ENCODE assay signal across 17 cellular contexts in genomic region chr7:76233538-76234281, GRCh38. TPM values are rescaled to one million over a fixed set of nuclear protein-coding genes. Genes with fewer than 3 reads are reported as not detected.
DNase-seq lines count a peak whose midpoint lies in the region; TF ChIP-seq lines count a peak whose summit lies in the region.
"Had no signal": no experiment of that assay in that cellular context is flagged by ENCODE, and none has a peak within 500 bp of the region (broad histone marks: within the 10 kb centered on the region; RNA-seq: fewer than 3 reads in every experiment).

No MANE protein-coding gene starts in this region.

- 95 to 96% methylated on average over 3 to 4 of the region's 5 CpGs for WGBS in endodermal cell (ENCODE audit: insufficient coverage in 1 of 2, insufficient read length in 1 of 2), 2 experiments

- H3K4me1 Mint-ChIP-seq in endodermal cell = peaks cover 11% of the 10 kb centered on the region
- peaks cover 52% of the 10 kb centered on the region for H3K4me1 Mint-ChIP-seq in nephron progenitor cell

- H3K27me3 Mint-ChIP-seq in endodermal cell (ENCODE audit: insufficient read depth) (peaks cover 44% of the 10 kb centered on the region), nephron progenitor cell (ENCODE audit: low read depth, poor library complexity) (peaks cover 72% of the 10 kb centered on the region)

- H3K4me3 ChIP-seq in H7 (ENCODE audit: insufficient read depth, low read depth, low read length) (no peak overlapping the region), endodermal cell (ENCODE audit: low read length) (no peak overlapping the region)
- H3K4me3 ChIP-seq: left lung had no signal

- DNase-seq in H7 (peak; percentile 89), NCI-H2227 treated with DMSO at 0.1 percent for 48 hours (lab: John Stamatoyannopoulos, UW) (peak; percentile 61), endodermal cell (peak; percentile 80), nephron progenitor cell (no peak), NCI-H1105 (lab: John Stamatoyannopoulos, UW) (no peak), AG08396 (ENCODE audit: low spot score) (no peak)
- no peak for DNase-seq in stimulated activated naive CD4-positive, alpha-beta T cell (lab: John Stamatoyannopoulos, UW)
- DNase-seq: activated CD4-positive, CD25-positive, alpha-beta regulatory T cell treated with anti-CD3 and anti-CD28 coated beads, Interleukin-2, amount 50 U/mL, for 72 hours; activated naive CD8-positive, alpha-beta T cell treated with anti-CD3 and anti-CD28 coated beads, Interleukin-2, amount 50 U/mL, for 24 hours; activated T-cell treated with anti-CD3 and anti-CD28 coated beads for 4 hours; CD4-positive, CD25-positive, alpha-beta regulatory T cell; left lung; MV-4-11; NCI-H446 treated with DMSO at 0.1 percent for 48 hours; SW 1271 had no signal

- H3K9me3 ChIP-seq in endodermal cell (ENCODE audit: control insufficient read depth, low read length) = no peaks in the 10 kb centered on the region
- H3K9me3 ChIP-seq: left lung had no signal

- no peaks in the 10 kb centered on the region for H3K4me1 ChIP-seq in endodermal cell (ENCODE audit: control insufficient read depth, insufficient read depth, low read length)

- H3K27ac Mint-ChIP-seq in endodermal cell = no peak overlapping the region
- H3K27ac Mint-ChIP-seq in nephron progenitor cell = no peak overlapping the region
- H3K27ac Mint-ChIP-seq: activated naive CD8-positive, alpha-beta T cell treated with anti-CD3 and anti-CD28 coated beads, Interleukin-2, amount 50 U/mL, for 24 hours; CD4-positive, CD25-positive, alpha-beta regulatory T cell; type B pancreatic cell had no signal

- H3K36me3 Mint-ChIP-seq in endodermal cell (ENCODE audit: low read depth) (no peaks in the 10 kb centered on the region), nephron progenitor cell (ENCODE audit: low read depth) (no peaks in the 10 kb centered on the region)
- H3K36me3 Mint-ChIP-seq: CD4-positive, CD25-positive, alpha-beta regulatory T cell; type B pancreatic cell had no signal

- H3K27me3 ChIP-seq in H7 (ENCODE audit: control insufficient read depth, insufficient read depth, low read length) (no peaks in the 10 kb centered on the region), endodermal cell (ENCODE audit: control insufficient read depth, insufficient read depth, low read length, poor library complexity, severe bottlenecking) (no peaks in the 10 kb centered on the region)

- H3K36me3 ChIP-seq in H7 (replicated peaks; ENCODE audit: control insufficient read depth, insufficient read depth, low read length) (no peaks in the 10 kb centered on the region), endodermal cell (ENCODE audit: control insufficient read depth, insufficient read depth, low read length) (no peaks in the 10 kb centered on the region)
- H3K36me3 ChIP-seq: left lung had no signal

- H3K27ac ChIP-seq in endodermal cell (ENCODE audit: low read depth, low read length) = no peak overlapping the region
- H3K27ac ChIP-seq: left lung had no signal

- TF ChIP-seq CTCF in endodermal cell (conservative IDR thresholded peaks at IDR 0.05) (no peak), nephron progenitor cell (IDR thresholded peaks at IDR 0.05) (no peak)

- H3K9me3 Mint-ChIP-seq in endodermal cell (no peaks in the 10 kb centered on the region), nephron progenitor cell (no peaks in the 10 kb centered on the region)
- H3K9me3 Mint-ChIP-seq: activated naive CD8-positive, alpha-beta T cell treated with anti-CD3 and anti-CD28 coated beads, Interleukin-2, amount 50 U/mL, for 24 hours; type B pancreatic cell had no signal

- H3K4me3 Mint-ChIP-seq in endodermal cell (peak overlapping the region; percentile 39), nephron progenitor cell (peak overlapping the region; percentile 65)

- no peak overlapping the region for H3K9ac ChIP-seq in endodermal cell (ENCODE audit: extremely low read depth, low read length, poor library complexity, severe bottlenecking)

RNA-seq across cellular contexts. Expression of gene SRRM3, which starts 32.0 kb away (rescaled TPM):
- 7.0 and 7.6 TPM in 2 replicates for total RNA-seq in H7 (2014; rRNA removed; shearing (Covaris generic))
- total RNA-seq in endodermal cell = 1 to 10 TPM; 4.1 to 5.0 TPM
- 17.7 TPM for polyA plus RNA-seq in endodermal cell (2013, experiment 1 of 2)
- 15.9 TPM for polyA plus RNA-seq in endodermal cell (2013, experiment 2 of 2)
- total RNA-seq: CD4-positive, CD25-positive, alpha-beta regulatory T cell; epithelial cell of proximal tubule had no signal
- polyA plus RNA-seq: CD4-positive, CD25-positive, alpha-beta regulatory T cell had no signal

Comparison
In these comparisons a context has a peak if more than half of its experiments do, and no peak if none do; other contexts are left out.
1. DNase-seq: peak in H7 (single experiment), NCI-H2227 treated with DMSO at 0.1 percent for 48 hours (single experiment) and endodermal cell (single experiment); none in nephron progenitor cell (single experiment), NCI-H1105 (single experiment), AG08396 (single experiment) and stimulated activated naive CD4-positive, alpha-beta T cell (0 of 6).